ENCODE assay signal across 18 cellular contexts in genomic region chr7:40477094-40477493, GRCh38.
DNase-seq lines count a peak whose midpoint lies in the region; ATAC-seq, FAIRE-seq and TF ChIP-seq lines count a peak whose summit lies in the region.
"Had no signal": no experiment of that assay in that cellular context is flagged by ENCODE, and none has a peak within 500 bp of the region (broad histone marks: within the 10 kb centered on the region; RNA-seq: fewer than 3 reads in every experiment).

No MANE protein-coding gene starts in this region.

- H3K27ac Mint-ChIP-seq in chondrocyte (ENCODE audit: unreplicated experiment) (peak overlapping the region; percentile 73), mesothelial cell of epicardium (peak overlapping the region; percentile 45)
- H3K27ac Mint-ChIP-seq: B cell; CD4-positive, CD25-positive, alpha-beta regulatory T cell; CD8-positive, alpha-beta T cell; GM23338; HFFc6 had no signal

- H3K27me3 Mint-ChIP-seq in chondrocyte (ENCODE audit: low read depth) = no peaks in the 10 kb centered on the region
- no peaks in the 10 kb centered on the region for H3K27me3 Mint-ChIP-seq in mesothelial cell of epicardium (ENCODE audit: low read depth)
- H3K27me3 Mint-ChIP-seq: B cell; CD4-positive, CD25-positive, alpha-beta regulatory T cell had no signal

- no peak for ATAC-seq in GM18907 (IDR thresholded peaks at IDR 0.05; ENCODE audit: unreplicated experiment)
- ATAC-seq: CD8-positive, alpha-beta T cell; GM23338 had no signal

- peaks cover 11% of the 10 kb centered on the region for H3K9me3 Mint-ChIP-seq in chondrocyte (ENCODE audit: low read depth)
- H3K9me3 Mint-ChIP-seq in mesothelial cell of epicardium = peaks cover 10% of the 10 kb centered on the region
- H3K9me3 Mint-ChIP-seq: CD8-positive, alpha-beta T cell; GM23338; HFFc6 had no signal

- peaks cover 31% of the 10 kb centered on the region for H3K4me1 Mint-ChIP-seq in chondrocyte (ENCODE audit: low read depth)
- H3K4me1 Mint-ChIP-seq in mesothelial cell of epicardium = peaks cover 5% of the 10 kb centered on the region
- H3K4me1 Mint-ChIP-seq: B cell; CD4-positive, CD25-positive, alpha-beta regulatory T cell had no signal

- H3K4me3 Mint-ChIP-seq in chondrocyte (ENCODE audit: unreplicated experiment) = no peak overlapping the region
- no peak overlapping the region for H3K4me3 Mint-ChIP-seq in mesothelial cell of epicardium
- H3K4me3 Mint-ChIP-seq: B cell; CD4-positive, CD25-positive, alpha-beta regulatory T cell; CD8-positive, alpha-beta T cell; GM23338; HFFc6 had no signal

- peaks cover 5% of the 10 kb centered on the region for H3K36me3 Mint-ChIP-seq in chondrocyte (ENCODE audit: low read depth)
- peaks cover 4% of the 10 kb centered on the region for H3K36me3 Mint-ChIP-seq in mesothelial cell of epicardium
- H3K36me3 Mint-ChIP-seq: CD4-positive, CD25-positive, alpha-beta regulatory T cell; CD8-positive, alpha-beta T cell had no signal

- peak; percentile 11 for FAIRE-seq in RCC 7860 (lab: Jason Lieb, UNC)
- FAIRE-seq: A204.1, GM12891, GM18507 had no signal

- TF ChIP-seq CTCF in chondrocyte (IDR thresholded peaks at IDR 0.05) = no peak
- TF ChIP-seq CTCF in mesothelial cell of epicardium (IDR thresholded peaks at IDR 0.05; ENCODE audit: unreplicated experiment) = no peak

- DNase-seq in RCC 7860 (ENCODE audit: low spot score) (no peak), chondrocyte (ENCODE audit: low spot score) (no peak), mesothelial cell of epicardium (ENCODE audit: low spot score in 2 of 2, unreplicated experiment in 2 of 2) (no peak), NAMALWA (ENCODE audit: low spot score) (no peak), DMS79 (lab: John Stamatoyannopoulos, UW) (no peak)
- DNase-seq: Caco-2; CD4-positive, CD25-positive, alpha-beta regulatory T cell; CD8-positive, alpha-beta T cell; DMS 273 treated with DMSO at 0.1 percent for 48 hours; DMS79 treated with DMSO at 0.1 percent for 48 hours; GF-D8; HFFc6 had no signal
